Comparison of ENCODE assay signal across 9 cellular contexts in the genomic region with DNA sequence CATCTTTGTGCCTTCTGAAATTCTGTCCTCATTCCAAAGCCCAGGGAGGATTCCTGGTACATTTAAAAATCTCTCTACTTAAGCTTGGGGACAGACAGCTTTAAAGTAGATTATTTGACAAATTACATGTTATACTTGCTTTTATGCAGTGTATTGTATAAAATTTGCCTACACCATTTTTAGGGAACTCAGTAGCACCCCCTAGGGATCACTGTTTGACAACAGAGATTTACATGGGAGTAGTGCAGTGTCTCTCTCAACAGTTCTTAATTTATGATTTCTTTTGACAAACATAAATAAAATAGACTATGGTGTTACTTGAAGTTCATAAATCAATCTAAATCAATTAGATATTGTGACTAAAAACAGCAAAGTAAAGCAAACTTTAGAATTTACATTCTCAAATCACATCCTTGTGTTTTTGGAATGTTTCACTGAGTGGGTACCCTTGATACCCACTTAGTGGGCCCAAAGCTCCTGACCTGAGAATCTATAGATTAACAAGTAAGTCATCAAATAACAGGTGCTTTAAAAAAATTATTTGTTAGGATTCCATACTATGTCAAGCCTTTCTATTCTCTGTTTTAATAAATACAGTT.
DNase-seq lines count a peak whose midpoint lies in the region; ATAC-seq and TF ChIP-seq lines count a peak whose summit lies in the region.
"Had no signal": no experiment of that assay in that cellular context is flagged by ENCODE, and none has a peak within 500 bp of the region (broad histone marks: within the 10 kb centered on the region; RNA-seq: fewer than 3 reads in every experiment).

No MANE protein-coding gene starts in this region.

- no peaks in the 10 kb centered on the region for H3K36me3 ChIP-seq in heart left ventricle

- H3K9me3 ChIP-seq in heart left ventricle = peaks cover 0 to 7% (median 0%) of the 10 kb centered on the region in 12 donors

- no peaks in the 10 kb centered on the region for H3K27me3 ChIP-seq in heart left ventricle

- no peak overlapping the region for H3K27ac ChIP-seq in heart left ventricle

- TF ChIP-seq POLR2A in heart left ventricle (IDR thresholded peaks at IDR 0.05) = no peak

- DNase-seq in heart left ventricle (no peak), cardiac septum (ENCODE audit: low spot score) (no peak), NOMO-1 treated with DMSO at 0.1 percent for 48 hours (lab: John Stamatoyannopoulos, UW; ENCODE audit: unreplicated experiment) (peak; percentile 28), epithelial cell of esophagus (ENCODE audit: low read depth) (peak; percentile 53), stromal cell of bone marrow (ENCODE audit: low read depth) (peak; percentile 29), omental fat pad (ENCODE audit: low spot score) (no peak)
- no peak for DNase-seq in activated CD8-positive, alpha-beta memory T cell treated with anti-CD3 and anti-CD28 coated beads for 24 hours
- DNase-seq: activated CD8-positive, alpha-beta memory T cell treated with anti-CD3 and anti-CD28 coated beads, Interleukin-2, amount 10 ng/mL, durations not matched to agents 7 days and 5 days had no signal

- TF ChIP-seq CTCF in heart left ventricle (IDR thresholded peaks at IDR 0.05) (peak in 11 of 12 donors; percentile 17 to 60 (median 42)), epithelial cell of esophagus (IDR thresholded peaks at IDR 0.05; ENCODE audit: insufficient read depth, low read depth, low read length, missing control alignments) (peak; percentile 60), omental fat pad (IDR thresholded peaks at IDR 0.05) (no peak)

- ATAC-seq in heart left ventricle (no peak), omental fat pad (ENCODE audit: low FRiP score) (no peak), GM18907 (IDR thresholded peaks at IDR 0.05; ENCODE audit: unreplicated experiment) (no peak)
- ATAC-seq: activated CD8-positive, alpha-beta memory T cell treated with anti-CD3 and anti-CD28 coated beads, Interleukin-2, amount 10 ng/mL, durations not matched to agents 7 days and 5 days had no signal

- H3K4me3 ChIP-seq in heart left ventricle (no peak overlapping the region), epithelial cell of esophagus (ENCODE audit: low read length) (no peak overlapping the region)

- intact Hi-C loops in heart left ventricle (cut with DNase I) = no loop called here
- intact Hi-C loops in cardiac septum (cut with DNase I) = no loop called here

- peaks cover 0 to 22% (median 12%) of the 10 kb centered on the region in 12 donors for H3K4me1 ChIP-seq in heart left ventricle

Comparison
In these comparisons a context has a peak if more than half of its experiments do, and no peak if none do; other contexts are left out.
1. DNase-seq: peak in NOMO-1 treated with DMSO at 0.1 percent for 48 hours (single experiment), epithelial cell of esophagus (single experiment) and stromal cell of bone marrow (single experiment); none in heart left ventricle (0 of 5), cardiac septum (single experiment), activated CD8-positive, alpha-beta memory T cell treated with anti-CD3 and anti-CD28 coated beads for 24 hours (single experiment) and omental fat pad (single experiment).
2. CTCF ChIP-seq: peak in heart left ventricle (11 of 12) and epithelial cell of esophagus (single experiment); none in omental fat pad (0 of 3).